Comparison of ENCODE assay signal across 7 cellular contexts in genomic region chr16:58685084-58685449, GRCh38. TPM values are rescaled to one million over a fixed set of nuclear protein-coding genes. Genes with fewer than 3 reads are reported as not detected.
A peak's percentile ranks its signal among the peaks of the same experiment; 100 is the strongest.
DNase-seq lines count a peak whose midpoint lies in the region; ATAC-seq, FAIRE-seq and TF ChIP-seq lines count a peak whose summit lies in the region.

No MANE protein-coding gene starts in this region.

- H3K27ac ChIP-seq in HCT116 (ENCODE audit: low read depth, low read length) = no peak overlapping the region; the same call in 1 of the 2 replicates
- H3K27ac ChIP-seq in keratinocyte (ENCODE audit: control insufficient read depth, insufficient read depth, low read length) = no peak overlapping the region

- TF ChIP-seq CTCF in HCT116 (IDR thresholded peaks at IDR 0.05 in 2 of 3, conservative IDR thresholded peaks at IDR 0.05 in 1 of 3; ENCODE audit: borderline replicate concordance in 1 of 3, insufficient read depth in 1 of 3, low read depth in 2 of 3, low read length in 2 of 3) (no peak), activated B cell treated with CpG ODN at 0.5 μM for 24 hours (IDR thresholded peaks at IDR 0.05) (no peak), keratinocyte (optimal IDR thresholded peaks at IDR 0.05 in 1 of 3, IDR thresholded peaks at IDR 0.05 in 1 of 3, conservative IDR thresholded peaks at IDR 0.05 in 1 of 3; ENCODE audit: extremely low read depth in 1 of 3, insufficient read depth in 2 of 3, low read length in 3 of 3) (no peak)

- H2AFZ ChIP-seq in HCT116 (ENCODE audit: low read depth, low read length, poor library complexity, severe bottlenecking) = peak overlapping the region; percentile 66
- H2AFZ ChIP-seq in keratinocyte (ENCODE audit: control insufficient read depth, low read length) = peak overlapping the region; percentile 97

- no peak overlapping the region for H3K9ac ChIP-seq in HCT116 (ENCODE audit: low read length)
- no peak overlapping the region for H3K9ac ChIP-seq in keratinocyte (ENCODE audit: control insufficient read depth, extremely low read depth, insufficient read depth, low read length)

- CTCF ChIA-PET in HCT116 (lab: Charles Lee) = interaction anchor here (0.7 to 1.2 kb wide), 3 partner anchors 12 to 49 kb away, joined by 3 to 4 read pairs (median 3); partner anchors contain the start of gene GOT2
- CTCF ChIA-PET in activated B cell treated with CpG ODN at 0.5 μM for 24 hours (lab: Charles Lee) = interaction anchor here (1.1 kb wide), 1 partner anchor 71 kb away, joined by 5 read pairs; no protein-coding TSS in a partner anchor

- H3K36me3 Mint-ChIP-seq in activated B cell treated with CpG ODN at 0.5 μM for 24 hours (ENCODE audit: low read depth) = peaks cover 6% of the 10 kb centered on the region
- no peaks in the 10 kb centered on the region for H3K36me3 Mint-ChIP-seq in stimulated activated effector memory CD8-positive, alpha-beta T cell treated with anti-CD3 and anti-CD28 coated beads, Interleukin-12 subunit alpha, Interleukin-12 subunit beta, amount 100 ng/mL, for 72 hours

- dilution Hi-C loops in keratinocyte (cut with MboI; ENCODE audit: extremely low pct_ligation_motif_present, low sequenced_read_pairs) = no loop called here

- H3K4me3 ChIP-seq in HCT116 (replicated peaks in 1 of 2; ENCODE audit: low read depth in 1 of 2, low read length in 2 of 2) = peak overlapping the region in 1 of 2 experiments; percentile 81; a peak in 2 of 4 replicates
- peak overlapping the region in 1 of 3 experiments; percentile 83 for H3K4me3 ChIP-seq in keratinocyte (ENCODE audit: control insufficient read depth in 2 of 3, extremely low read depth in 1 of 3, insufficient read depth in 2 of 3, low read depth in 1 of 3, low read length in 3 of 3)

- H3K27me3 Mint-ChIP-seq in activated B cell treated with CpG ODN at 0.5 μM for 24 hours = peaks cover 3% of the 10 kb centered on the region

- H4K20me1 ChIP-seq in HCT116 (ENCODE audit: insufficient read depth) = no peaks in the 10 kb centered on the region
- H4K20me1 ChIP-seq in keratinocyte (ENCODE audit: control insufficient read depth, extremely low read depth, insufficient read depth, low read length) = no peaks in the 10 kb centered on the region

- H3K79me2 ChIP-seq in HCT116 (ENCODE audit: insufficient read depth, low read length) (no peaks in the 10 kb centered on the region; the same call in 1 of the 2 replicates), keratinocyte (ENCODE audit: control insufficient read depth, insufficient read depth, low read length) (peaks cover 5% of the 10 kb centered on the region)

- H3K27me3 ChIP-seq in HCT116 (ENCODE audit: insufficient read depth, low read length) (no peaks in the 10 kb centered on the region), keratinocyte (ENCODE audit: control insufficient read depth, extremely low read depth, insufficient read depth, low read length) (no peaks in the 10 kb centered on the region)

- H3K4me2 ChIP-seq in HCT116 (ENCODE audit: low read length) (peak overlapping the region; percentile 95), keratinocyte (ENCODE audit: control insufficient read depth, extremely low read depth, insufficient read depth, low read depth, low read length) (peak overlapping the region; percentile 77)

- H3K9me1 ChIP-seq in keratinocyte (ENCODE audit: control insufficient read depth, extremely low read depth, insufficient read depth, low read length) = no peaks in the 10 kb centered on the region

- intact Hi-C loops in HCT116 (cut with micrococcal nuclease) = no loop called here
- intact Hi-C loops in activated B cell treated with CpG ODN at 0.5 μM for 24 hours (cut with micrococcal nuclease) = no loop called here

- RAD21 ChIA-PET in HCT116 (lab: Charles Lee; ENCODE audit: low non-redundant PET in 1 of 2, low total read pairs in 2 of 2, uncharacterized antibody in 2 of 2, unreplicated experiment in 2 of 2) = interaction anchor here (0.8 to 1.4 kb wide), 2 partner anchors 24 to 71 kb away, joined by 3 to 4 read pairs; no protein-coding TSS in a partner anchor

- H3K27ac Mint-ChIP-seq in activated B cell treated with CpG ODN at 0.5 μM for 24 hours = peak overlapping the region; percentile 82
- peak overlapping the region; percentile 89 for H3K27ac Mint-ChIP-seq in stimulated activated effector memory CD8-positive, alpha-beta T cell treated with anti-CD3 and anti-CD28 coated beads, Interleukin-12 subunit alpha, Interleukin-12 subunit beta, amount 100 ng/mL, for 72 hours

- DNase-seq in HCT116 (ENCODE audit: low read depth, low spot score) = no peak
- no peak for DNase-seq in activated B cell treated with CpG ODN at 0.5 μM for 24 hours
- no peak for DNase-seq in keratinocyte (ENCODE audit: low read depth, low spot score)
- DNase-seq in stimulated activated effector memory CD8-positive, alpha-beta T cell treated with anti-CD3 and anti-CD28 coated beads, Interleukin-12 subunit alpha, Interleukin-12 subunit beta, amount 100 ng/mL, for 72 hours (ENCODE audit: low spot score in 2 of 2) = no peak
- DNase-seq in middle frontal gyrus (ENCODE audit: extremely low spot score, low spot score) = no peak
- no peak for DNase-seq in NCI-H2196 (lab: John Stamatoyannopoulos, UW; ENCODE audit: unreplicated experiment)

- BruUV-seq in HCT116 (replicated peaks; lab: Mats Ljungman, UMichigan) = no TSS peak

- H3K36me3 ChIP-seq in HCT116 (ENCODE audit: control insufficient read depth in 1 of 2, insufficient read depth in 2 of 2, low read length in 2 of 2) (no peaks in the 10 kb centered on the region), keratinocyte (ENCODE audit: control insufficient read depth in 2 of 2, extremely low read depth in 1 of 2, insufficient read depth in 2 of 2, low read length in 2 of 2) (peaks cover 0 to 9% of the 10 kb centered on the region in 2 experiments)

- no peaks in the 10 kb centered on the region for H3K9me2 ChIP-seq in HCT116 (ENCODE audit: insufficient read depth)

- peaks cover 0 to 13% of the 10 kb centered on the region in 2 experiments; a peak in 2 of 4 replicates for H3K4me1 ChIP-seq in HCT116 (ENCODE audit: control insufficient read depth in 1 of 2, insufficient read depth in 2 of 2, low read length in 2 of 2)
- peaks cover 8% of the 10 kb centered on the region for H3K4me1 ChIP-seq in keratinocyte (ENCODE audit: control insufficient read depth, extremely low read depth, insufficient read depth, low read length)

- TF ChIP-seq RAD21 in HCT116 (IDR thresholded peaks at IDR 0.05; ENCODE audit: low read depth) = no peak

- peaks cover 20% of the 10 kb centered on the region for H3K4me1 Mint-ChIP-seq in activated B cell treated with CpG ODN at 0.5 μM for 24 hours
- peaks cover 19% of the 10 kb centered on the region for H3K4me1 Mint-ChIP-seq in stimulated activated effector memory CD8-positive, alpha-beta T cell treated with anti-CD3 and anti-CD28 coated beads, Interleukin-12 subunit alpha, Interleukin-12 subunit beta, amount 100 ng/mL, for 72 hours

- H3K4me3 Mint-ChIP-seq in activated B cell treated with CpG ODN at 0.5 μM for 24 hours = peak overlapping the region; percentile 94
- peak overlapping the region; percentile 79 for H3K4me3 Mint-ChIP-seq in stimulated activated effector memory CD8-positive, alpha-beta T cell treated with anti-CD3 and anti-CD28 coated beads, Interleukin-12 subunit alpha, Interleukin-12 subunit beta, amount 100 ng/mL, for 72 hours

- no peak for ATAC-seq in HCT116
- no peak for ATAC-seq in activated B cell treated with CpG ODN at 0.5 μM for 24 hours (ENCODE audit: low read depth)
- no peak for ATAC-seq in stimulated activated effector memory CD8-positive, alpha-beta T cell treated with anti-CD3 and anti-CD28 coated beads, Interleukin-12 subunit alpha, Interleukin-12 subunit beta, amount 100 ng/mL, for 72 hours
- ATAC-seq in HG03097 (IDR thresholded peaks at IDR 0.05; ENCODE audit: low FRiP score, unreplicated experiment) = no peak

- TF ChIP-seq POLR2A in HCT116 (IDR thresholded peaks at IDR 0.05; ENCODE audit: borderline replicate concordance, extremely low read depth, insufficient read depth, insufficient read length) = no peak

- no peak for FAIRE-seq in keratinocyte (lab: Jason Lieb, UNC)

- no peaks in the 10 kb centered on the region for H3K9me3 ChIP-seq in HCT116 (ENCODE audit: control insufficient read depth in 1 of 2, insufficient read depth in 1 of 2, low read depth in 1 of 2, low read length in 2 of 2)
- H3K9me3 ChIP-seq in keratinocyte (ENCODE audit: control insufficient read depth, low read depth, low read length) = no peaks in the 10 kb centered on the region

- H3K9me3 Mint-ChIP-seq in activated B cell treated with CpG ODN at 0.5 μM for 24 hours = no peaks in the 10 kb centered on the region
- H3K9me3 Mint-ChIP-seq in stimulated activated effector memory CD8-positive, alpha-beta T cell treated with anti-CD3 and anti-CD28 coated beads, Interleukin-12 subunit alpha, Interleukin-12 subunit beta, amount 100 ng/mL, for 72 hours = no peaks in the 10 kb centered on the region

- POLR2A ChIA-PET in HCT116 (lab: Charles Lee) (interaction anchor here (0.8 kb wide), 1 partner anchor 11 kb away, joined by 3 read pairs; no protein-coding TSS in a partner anchor), activated B cell treated with CpG ODN at 0.5 μM for 24 hours (lab: Charles Lee) (interaction anchor here (0.6 to 1.7 kb wide), 5 partner anchors 13 to 292 kb away, joined by 3 to 19 read pairs (median 5); partner anchors contain the start of genes CNOT1 and GINS3)

RNA-seq across cellular contexts. Expression of gene SLC38A7, which starts 0.5 kb away (rescaled TPM):
- 9.8 TPM for total RNA-seq in HCT116 (2021; ENCODE audit: unreplicated experiment)
- polyA plus RNA-seq in HCT116 (2012) = 4.0 and 4.7 TPM in 2 replicates
- 14.5 and 18.8 TPM in 2 replicates for total RNA-seq in activated B cell treated with CpG ODN at 0.5 μM for 24 hours
- 11.2 to 18.9 TPM (median 18.2 TPM) in 3 replicates for polyA plus RNA-seq in keratinocyte
- polyA plus RNA-seq in keratinocyte (2011; ENCODE audit: low read depth) = 3.2 TPM
- 9.1 and 9.4 TPM in 2 replicates for polyA plus RNA-seq in keratinocyte (2011; cell fraction: cytosol; rRNA removed)
- 44.7 and 54.0 TPM in 2 replicates for polyA plus RNA-seq in keratinocyte (2011; cell fraction: nucleus; rRNA removed)
- 7.3 and 16.0 TPM in 2 replicates for polyA plus RNA-seq in keratinocyte (2012; ENCODE audit: low replicate concordance)
- polyA minus RNA-seq in keratinocyte = 33.2 to 44.3 TPM (median 35.5 TPM) in 3 replicates
- polyA minus RNA-seq in keratinocyte (2011; cell fraction: cytosol; rRNA and poly(A)+ RNA removed) = 40.7 TPM
- polyA minus RNA-seq in keratinocyte (2011; cell fraction: nucleus; rRNA and poly(A)+ RNA removed) = 47.4 and 49.0 TPM in 2 replicates

RNA-seq across cellular contexts. Expression of gene GOT2, which starts 49.0 kb away (rescaled TPM):
- total RNA-seq in HCT116 (2021; ENCODE audit: unreplicated experiment) (135 TPM), activated B cell treated with CpG ODN at 0.5 μM for 24 hours (53.6 and 59.2 TPM in 2 replicates)
- 72.7 and 89.3 TPM in 2 replicates for polyA plus RNA-seq in HCT116 (2012)
- 46.2 to 174 TPM (median 99.2 TPM) in 3 replicates for polyA plus RNA-seq in keratinocyte
- polyA plus RNA-seq in keratinocyte (2011; ENCODE audit: low read depth) = 30.6 TPM
- polyA plus RNA-seq in keratinocyte (2011; cell fraction: cytosol; rRNA removed) = 141 and 184 TPM in 2 replicates
- polyA plus RNA-seq in keratinocyte (2011; cell fraction: nucleus; rRNA removed) = 153 and 156 TPM in 2 replicates
- 81.5 and 149 TPM in 2 replicates for polyA plus RNA-seq in keratinocyte (2012; ENCODE audit: low replicate concordance)
- 55.8 to 120 TPM (median 100 TPM) in 3 replicates for polyA minus RNA-seq in keratinocyte
- 196 TPM for polyA minus RNA-seq in keratinocyte (2011; cell fraction: cytosol; rRNA and poly(A)+ RNA removed)
- polyA minus RNA-seq in keratinocyte (2011; cell fraction: nucleus; rRNA and poly(A)+ RNA removed) = 52.1 and 90.0 TPM in 2 replicates

RNA-seq across cellular contexts. Expression of gene CNOT1, which starts 55.4 kb away (rescaled TPM):
- total RNA-seq in HCT116 (2021; ENCODE audit: unreplicated experiment) (230 TPM), activated B cell treated with CpG ODN at 0.5 μM for 24 hours (243 and 266 TPM in 2 replicates)
- 259 and 294 TPM in 2 replicates for polyA plus RNA-seq in HCT116 (2012)
- polyA plus RNA-seq in keratinocyte = 135 to 196 TPM (median 163 TPM) in 3 replicates
- 62.4 TPM for polyA plus RNA-seq in keratinocyte (2011; ENCODE audit: low read depth)
- polyA plus RNA-seq in keratinocyte (2011; cell fraction: cytosol; rRNA removed) = 93.7 and 135 TPM in 2 replicates
- 204 and 228 TPM in 2 replicates for polyA plus RNA-seq in keratinocyte (2011; cell fraction: nucleus; rRNA removed)
- 80.2 and 95.9 TPM in 2 replicates for polyA plus RNA-seq in keratinocyte (2012; ENCODE audit: low replicate concordance)
- 300 to 783 TPM (median 545 TPM) in 3 replicates for polyA minus RNA-seq in keratinocyte
- polyA minus RNA-seq in keratinocyte (2011; cell fraction: cytosol; rRNA and poly(A)+ RNA removed) = 201 TPM
- 362 and 561 TPM in 2 replicates for polyA minus RNA-seq in keratinocyte (2011; cell fraction: nucleus; rRNA and poly(A)+ RNA removed)
